Comparison of ENCODE assay signal across 2 cellular contexts in the genomic region with DNA sequence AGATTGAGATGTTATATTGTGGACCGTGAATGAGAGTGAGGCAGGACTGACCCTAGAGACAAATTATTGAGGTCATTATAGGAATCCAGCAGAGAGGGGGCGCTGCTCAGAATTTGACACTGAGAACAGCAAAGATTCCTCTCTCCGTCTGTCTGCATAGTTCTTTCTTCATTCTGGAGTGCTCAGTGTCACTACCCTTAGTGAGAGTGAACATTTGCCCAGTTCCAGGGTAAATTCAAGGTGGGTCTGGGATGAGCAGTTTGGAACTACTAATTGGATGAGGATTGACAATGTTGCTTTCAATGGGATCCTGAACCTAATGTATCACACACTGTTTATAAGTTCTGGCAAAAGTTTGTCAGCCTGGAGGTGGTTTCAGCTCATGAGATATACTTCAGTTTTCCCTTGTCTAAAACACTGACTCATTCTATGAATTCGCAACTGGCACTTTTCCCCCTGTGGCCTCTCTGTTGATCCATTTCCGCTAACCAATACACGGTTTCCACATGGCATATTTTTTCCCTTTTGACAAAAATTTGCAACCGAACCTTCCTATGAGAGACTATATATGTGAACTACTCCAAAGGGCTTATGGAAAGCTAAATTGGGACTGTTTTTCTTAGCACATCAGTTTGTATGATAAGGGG.
TF ChIP-seq lines count a peak whose summit lies in the region.

No MANE protein-coding gene starts in this region.

TF ChIP-seq in SK-N-SH, 30 proteins besides CTCF, POLR2A, EP300 and RAD21 (continued from another document):
- TF ChIP-seq ZBTB33 (IDR thresholded peaks at IDR 0.05; ENCODE audit: borderline replicate concordance, low read depth) (no peak), MEF2A (IDR thresholded peaks at IDR 0.05; ENCODE audit: borderline replicate concordance, low read depth) (no peak), TAF1 (IDR thresholded peaks at IDR 0.05; ENCODE audit: borderline replicate concordance, low read depth, low read length) (no peak), PBX3 (IDR thresholded peaks at IDR 0.05) (no peak), CHD2 (IDR thresholded peaks at IDR 0.05; ENCODE audit: low read length, partially characterized antibody) (no peak), JUND (IDR thresholded peaks at IDR 0.05) (no peak)

TF ChIP-seq in SK-N-SH treated with all-trans-retinoic acid at 6 μM for 48 hours, 23 proteins besides CTCF, POLR2A, EP300 and RAD21 (continued from another document):
- TF ChIP-seq CREB5 (CRISPR knock-in tag; IDR thresholded peaks at IDR 0.05; ENCODE audit: low read depth) (no peak), GLIS3 (CRISPR knock-in tag; IDR thresholded peaks at IDR 0.05) (no peak), OSR1 (CRISPR knock-in tag; IDR thresholded peaks at IDR 0.05) (no peak), ISL1 (CRISPR knock-in tag; IDR thresholded peaks at IDR 0.05) (no peak), ZFP3 (CRISPR knock-in tag; IDR thresholded peaks at IDR 0.05) (no peak)
